ENCODE assay signal across 19 cellular contexts in genomic region chrX:67648361-67648760, GRCh38.
"Had no signal": no experiment of that assay in that cellular context is flagged by ENCODE, and none has a peak within 500 bp of the region (broad histone marks: within the 10 kb centered on the region; RNA-seq: fewer than 3 reads in every experiment).

No MANE protein-coding gene starts in this region.

- ATAC-seq: SK-N-SH treated with all-trans-retinoic acid at 6 μM for 48 hours had no signal

- DNase-seq: KBM-7, MG63, NCI-H1092, NCI-H1105 treated with DMSO at 0.1 percent for 48 hours, NCI-H1436, NCI-H187, NCI-H2029, NCI-H2081 treated with DMSO at 0.1 percent for 48 hours, NCI-H2171, NCI-H226, NCI-H446, NCI-H510A, NCI-H524 treated with DMSO at 0.1 percent for 48 hours, NCI-H69, NCI-H774, RPMI8226, SHP77 treated with DMSO at 0.1 percent for 48 hours, SJCRH30 had no signal
